Comparison of ENCODE assay signal across 20 cellular contexts in genomic region chr11:134559617-134559992, GRCh38.
A peak's percentile ranks its signal among the peaks of the same experiment; 100 is the strongest.
DNase-seq lines count a peak whose midpoint lies in the region; ATAC-seq and TF ChIP-seq lines count a peak whose summit lies in the region.
"Had no signal": no experiment of that assay in that cellular context is flagged by ENCODE, and none has a peak within 500 bp of the region (broad histone marks: within the 10 kb centered on the region; RNA-seq: fewer than 3 reads in every experiment).

No MANE protein-coding gene starts in this region.

- no peaks in the 10 kb centered on the region for H3K27me3 ChIP-seq in DND-41 (ENCODE audit: insufficient read depth, low read length, poor library complexity)
- H3K27me3 ChIP-seq: right lobe of liver, SJCRH30 had no signal

- H3K9me3 Mint-ChIP-seq in stimulated activated effector memory CD8-positive, alpha-beta T cell treated with anti-CD3 and anti-CD28 coated beads, Interleukin-12 subunit alpha, Interleukin-12 subunit beta, amount 100 ng/mL, for 72 hours, result no peaks in the 10 kb centered on the region
- H3K9me3 Mint-ChIP-seq in activated naive CD4-positive, alpha-beta T cell treated with anti-CD3 and anti-CD28 coated beads for 36 hours, result no peaks in the 10 kb centered on the region
- H3K9me3 Mint-ChIP-seq: CD8-positive, alpha-beta memory T cell; T-helper 1 cell treated with Interleukin-12 subunit alpha and Interleukin-12 subunit beta and Interleukin-4 antibody, amounts not matched to agents 30 μg/mL and 1 μg/mL, for 36 hours had no signal

- DNase-seq in DND-41 (peak; percentile 80), MV-4-11 (lab: John Stamatoyannopoulos, UW) (peak; percentile 75), islet precursor cell (peak; percentile 51)
- DNase-seq in stimulated activated effector memory CD8-positive, alpha-beta T cell treated with anti-CD3 and anti-CD28 coated beads, Interleukin-12 subunit alpha, Interleukin-12 subunit beta, amount 100 ng/mL, for 72 hours (ENCODE audit: low spot score in 2 of 2), result peak in 1 of 2 donors; percentile 20
- DNase-seq in activated naive CD4-positive, alpha-beta T cell treated with anti-CD3 and anti-CD28 coated beads for 36 hours, result no peak
- DNase-seq: activated naive CD4-positive, alpha-beta T cell; CD8-positive, alpha-beta memory T cell; Kasumi-1; left colon; NCI-H1105; NCI-H446 treated with DMSO at 0.1 percent for 48 hours; PC-3; stimulated activated CD8-positive, alpha-beta memory T cell treated with anti-CD3 and anti-CD28 coated beads, Interleukin-4, amount 100 ng/mL, for 48 hours; substantia nigra had no signal

- CTCF ChIA-PET in activated naive CD4-positive, alpha-beta T cell treated with anti-CD3 and anti-CD28 coated beads for 36 hours (lab: Charles Lee), result no interaction called here

- H3K9ac ChIP-seq in DND-41 (ENCODE audit: low read depth, low read length), result peak overlapping the region; percentile 43

- peak; percentile 59 for ATAC-seq in DND-41 (ENCODE audit: insufficient read depth, low read depth)
- peak; percentile 12 for ATAC-seq in stimulated activated effector memory CD8-positive, alpha-beta T cell treated with anti-CD3 and anti-CD28 coated beads, Interleukin-12 subunit alpha, Interleukin-12 subunit beta, amount 100 ng/mL, for 72 hours
- no peak for ATAC-seq in GM19455 (IDR thresholded peaks at IDR 0.05; ENCODE audit: unreplicated experiment)
- ATAC-seq in HG03439 (IDR thresholded peaks at IDR 0.05; ENCODE audit: unreplicated experiment), result no peak
- ATAC-seq: heart left ventricle, left colon, PC-3, right lobe of liver had no signal

- no peak for TF ChIP-seq CTCF in DND-41 (IDR thresholded peaks at IDR 0.05; ENCODE audit: borderline replicate concordance, extremely low read depth, low read length, poor library complexity, severe bottlenecking)

- H3K27ac ChIP-seq in DND-41 (ENCODE audit: low read length), result peak overlapping the region; percentile 87
- H3K27ac ChIP-seq: heart left ventricle, right lobe of liver had no signal

- no peaks in the 10 kb centered on the region for H3K79me2 ChIP-seq in DND-41 (ENCODE audit: insufficient read depth, low read length)

- H2AFZ ChIP-seq in DND-41 (ENCODE audit: low read depth, low read length), result 0 out of 2 replicates have a peak overlapping the region, but pooled peaks have one; percentile 2

- no peaks in the 10 kb centered on the region for H3K36me3 ChIP-seq in DND-41 (ENCODE audit: insufficient read depth, low read length)
- H3K36me3 ChIP-seq: heart left ventricle, right lobe of liver, SJCRH30 had no signal

- H3K4me2 ChIP-seq in DND-41 (ENCODE audit: insufficient read depth, low read length), result peak overlapping the region; percentile 62

- H3K27ac Mint-ChIP-seq in stimulated activated effector memory CD8-positive, alpha-beta T cell treated with anti-CD3 and anti-CD28 coated beads, Interleukin-12 subunit alpha, Interleukin-12 subunit beta, amount 100 ng/mL, for 72 hours, result no peak overlapping the region
- H3K27ac Mint-ChIP-seq in activated naive CD4-positive, alpha-beta T cell treated with anti-CD3 and anti-CD28 coated beads for 36 hours, result no peak overlapping the region
- H3K27ac Mint-ChIP-seq: CD8-positive, alpha-beta memory T cell; T-helper 1 cell treated with Interleukin-12 subunit alpha and Interleukin-12 subunit beta and Interleukin-4 antibody, amounts not matched to agents 30 μg/mL and 1 μg/mL, for 36 hours had no signal

- no peaks in the 10 kb centered on the region for H4K20me1 ChIP-seq in DND-41 (ENCODE audit: insufficient read depth, low read length)

- peak overlapping the region in 1 of 2 experiments; percentile 41; a peak in 2 of 4 replicates for H3K4me3 ChIP-seq in DND-41 (ENCODE audit: low read depth in 1 of 2, low read length in 2 of 2)
- H3K4me3 ChIP-seq: heart left ventricle, right lobe of liver, SJCRH30 had no signal

- no peaks in the 10 kb centered on the region for H3K36me3 Mint-ChIP-seq in stimulated activated effector memory CD8-positive, alpha-beta T cell treated with anti-CD3 and anti-CD28 coated beads, Interleukin-12 subunit alpha, Interleukin-12 subunit beta, amount 100 ng/mL, for 72 hours
- H3K36me3 Mint-ChIP-seq in activated naive CD4-positive, alpha-beta T cell treated with anti-CD3 and anti-CD28 coated beads for 36 hours (ENCODE audit: low read depth), result no peaks in the 10 kb centered on the region
- H3K36me3 Mint-ChIP-seq: CD8-positive, alpha-beta memory T cell had no signal

- no peaks in the 10 kb centered on the region for H3K9me3 ChIP-seq in DND-41 (ENCODE audit: insufficient read depth, low read length, severe bottlenecking)
- H3K9me3 ChIP-seq: heart left ventricle, right lobe of liver, SJCRH30 had no signal

- H3K27me3 Mint-ChIP-seq in activated naive CD4-positive, alpha-beta T cell treated with anti-CD3 and anti-CD28 coated beads for 36 hours (ENCODE audit: low read depth), result peaks cover 3% of the 10 kb centered on the region

- H3K4me1 ChIP-seq in DND-41 (ENCODE audit: insufficient read depth, low read length), result peaks cover 41% of the 10 kb centered on the region
- H3K4me1 ChIP-seq: heart left ventricle, right lobe of liver had no signal

- H3K4me3 Mint-ChIP-seq in stimulated activated effector memory CD8-positive, alpha-beta T cell treated with anti-CD3 and anti-CD28 coated beads, Interleukin-12 subunit alpha, Interleukin-12 subunit beta, amount 100 ng/mL, for 72 hours, result no peak overlapping the region
- H3K4me3 Mint-ChIP-seq in activated naive CD4-positive, alpha-beta T cell treated with anti-CD3 and anti-CD28 coated beads for 36 hours, result no peak overlapping the region
- H3K4me3 Mint-ChIP-seq: CD8-positive, alpha-beta memory T cell; T-helper 1 cell treated with Interleukin-12 subunit alpha and Interleukin-12 subunit beta and Interleukin-4 antibody, amounts not matched to agents 30 μg/mL and 1 μg/mL, for 36 hours had no signal

- intact Hi-C loops in activated naive CD4-positive, alpha-beta T cell treated with anti-CD3 and anti-CD28 coated beads for 36 hours (cut with micrococcal nuclease), result no loop called here

- H3K4me1 Mint-ChIP-seq in stimulated activated effector memory CD8-positive, alpha-beta T cell treated with anti-CD3 and anti-CD28 coated beads, Interleukin-12 subunit alpha, Interleukin-12 subunit beta, amount 100 ng/mL, for 72 hours, result no peaks in the 10 kb centered on the region
- no peaks in the 10 kb centered on the region for H3K4me1 Mint-ChIP-seq in activated naive CD4-positive, alpha-beta T cell treated with anti-CD3 and anti-CD28 coated beads for 36 hours (ENCODE audit: low read depth)
- H3K4me1 Mint-ChIP-seq: CD8-positive, alpha-beta memory T cell had no signal

Comparison
In these comparisons a context has a peak if more than half of its experiments do, and no peak if none do; other contexts are left out.
1. ATAC-seq: peak in DND-41 (single experiment) and stimulated activated effector memory CD8-positive, alpha-beta T cell treated with anti-CD3 and anti-CD28 coated beads, Interleukin-12 subunit alpha, Interleukin-12 subunit beta, amount 100 ng/mL, for 72 hours (single experiment); none in GM19455 (single experiment) and HG03439 (single experiment).